1 cellular context compared by ENCODE assay signal in genomic region chr12:91326043-91327027, GRCh38.
TF ChIP-seq lines count a peak whose summit lies in the region.

No MANE protein-coding gene starts in this region.

TF ChIP-seq in WTC11, 78 proteins besides CTCF, POLR2A, EP300 and RAD21 (continued from another document):
- no peak for TF ChIP-seq ARID4B (CRISPR knock-in tag; IDR thresholded peaks at IDR 0.05; ENCODE audit: borderline replicate concordance)
